ENCODE assay signal across 22 cellular contexts in the genomic region with DNA sequence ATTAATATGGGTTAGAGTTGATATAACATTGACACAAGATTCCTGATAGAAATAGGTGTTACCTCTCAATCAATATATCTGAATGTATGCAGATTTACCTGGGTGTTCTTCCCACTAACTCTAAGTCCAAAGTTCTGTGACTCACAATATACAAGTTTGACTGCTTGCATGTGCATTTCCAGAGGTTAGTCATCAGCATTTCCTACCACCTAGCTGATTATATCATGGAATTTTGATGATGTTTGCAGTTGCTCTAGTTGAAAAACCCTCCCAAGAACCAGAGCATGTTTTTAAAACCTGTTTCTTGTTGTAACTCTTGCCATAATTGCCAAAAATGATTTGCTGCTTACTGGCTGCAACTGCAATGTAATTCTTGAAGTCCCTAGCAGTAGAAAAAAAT. TPM values are rescaled to one million over a fixed set of nuclear protein-coding genes. Genes with fewer than 3 reads are reported as not detected.
DNase-seq lines count a peak whose midpoint lies in the region; ATAC-seq, FAIRE-seq and TF ChIP-seq lines count a peak whose summit lies in the region.
"Had no signal": no experiment of that assay in that cellular context is flagged by ENCODE, and none has a peak within 500 bp of the region (broad histone marks: within the 10 kb centered on the region; RNA-seq: fewer than 3 reads in every experiment).

No MANE protein-coding gene starts in this region.

- TF ChIP-seq POLR2A in A549 (IDR thresholded peaks at IDR 0.05; ENCODE audit: low read length) = no peak

- no peaks in the 10 kb centered on the region for H3K36me3 Mint-ChIP-seq in activated CD8-positive, alpha-beta T cell treated with anti-CD3 and anti-CD28 coated beads for 36 hours (ENCODE audit: low read depth)
- no peaks in the 10 kb centered on the region for H3K36me3 Mint-ChIP-seq in activated T-cell treated with anti-CD3 and anti-CD28 coated beads, Interleukin-2, amount 50 U/mL, for 24 hours (ENCODE audit: low read depth)

- FAIRE-seq in A549 (lab: Jason Lieb, UNC) (no peak), RCC 7860 (lab: Jason Lieb, UNC) (no peak)

- CTCF ChIA-PET in A549 (lab: Yijun Ruan, JAX) = no interaction called here
- CTCF ChIA-PET in activated CD8-positive, alpha-beta T cell treated with anti-CD3 and anti-CD28 coated beads for 36 hours (lab: Charles Lee) = no interaction called here

- no peak overlapping the region for H3K4me3 Mint-ChIP-seq in activated CD8-positive, alpha-beta T cell treated with anti-CD3 and anti-CD28 coated beads for 36 hours
- no peak overlapping the region for H3K4me3 Mint-ChIP-seq in activated T-cell treated with anti-CD3 and anti-CD28 coated beads, Interleukin-2, amount 50 U/mL, for 24 hours
- H3K4me3 Mint-ChIP-seq: activated CD4-positive, alpha-beta T cell treated with anti-CD3 and anti-CD28 coated beads, Interleukin-2, amount 10 ng/mL, durations not matched to agents 7 days and 5 days had no signal

- H3K27me3 Mint-ChIP-seq in activated CD8-positive, alpha-beta T cell treated with anti-CD3 and anti-CD28 coated beads for 36 hours = no peaks in the 10 kb centered on the region
- H3K27me3 Mint-ChIP-seq in activated T-cell treated with anti-CD3 and anti-CD28 coated beads, Interleukin-2, amount 50 U/mL, for 24 hours = no peaks in the 10 kb centered on the region
- H3K27me3 Mint-ChIP-seq: activated CD4-positive, alpha-beta T cell treated with anti-CD3 and anti-CD28 coated beads, Interleukin-2, amount 10 ng/mL, durations not matched to agents 7 days and 5 days had no signal

- no peak overlapping the region for H3K4me2 ChIP-seq in A549

- no peaks in the 10 kb centered on the region for H3K9me3 Mint-ChIP-seq in activated CD8-positive, alpha-beta T cell treated with anti-CD3 and anti-CD28 coated beads for 36 hours
- no peaks in the 10 kb centered on the region for H3K9me3 Mint-ChIP-seq in activated T-cell treated with anti-CD3 and anti-CD28 coated beads, Interleukin-2, amount 50 U/mL, for 24 hours

- H3K27ac ChIP-seq in A549 = no peak overlapping the region

- no peak overlapping the region for H3K4me3 ChIP-seq in A549
- H3K4me3 ChIP-seq: HAP-1 had no signal

- no peak for TF ChIP-seq EP300 in A549 (IDR thresholded peaks at IDR 0.05)

- DNase-seq in A549 (ENCODE audit: low read depth in 1 of 2, low spot score in 1 of 2) (peak in 1 of 2 experiments; percentile 2), RCC 7860 (ENCODE audit: low spot score) (peak; percentile 16), dermis microvascular lymphatic vessel endothelial cell (ENCODE audit: low read depth in 2 of 2) (peak; percentile 12 to 63), kidney tubule cell (ENCODE audit: low spot score) (peak; percentile 81), cardiac septum (ENCODE audit: low spot score) (no peak), EL (no peak)
- DNase-seq in activated CD8-positive, alpha-beta T cell treated with anti-CD3 and anti-CD28 coated beads for 36 hours = no peak
- no peak for DNase-seq in activated T-cell treated with anti-CD3 and anti-CD28 coated beads, Interleukin-2, amount 50 U/mL, for 24 hours
- DNase-seq: activated CD4-positive, alpha-beta T cell treated with anti-CD3 and anti-CD28 coated beads, Interleukin-2, amount 10 ng/mL, durations not matched to agents 7 days and 5 days; activated CD8-positive, alpha-beta memory T cell treated with anti-CD3 and anti-CD28 coated beads, Interleukin-2, amount 50 U/mL, for 4 hours; activated effector memory CD4-positive, alpha-beta T cell treated with Interleukin-2 at 50 U/mL for 16 hours; BE2C; caudate nucleus; COR-L47; NCI-H1417 treated with DMSO at 0.1 percent for 48 hours; NCI-H2107; NCI-H524 treated with DMSO at 0.1 percent for 48 hours; occipital lobe; right cardiac atrium had no signal

- H3K4me1 ChIP-seq in A549 = peaks cover 3% of the 10 kb centered on the region; the same call in 1 of the 3 replicates
- H3K4me1 ChIP-seq: BE2C had no signal

- TF ChIP-seq RAD21 in A549 (conservative IDR thresholded peaks at IDR 0.05 in 1 of 2, IDR thresholded peaks at IDR 0.05 in 1 of 2) = no peak

- no peaks in the 10 kb centered on the region for H3K9me3 ChIP-seq in A549
- H3K9me3 ChIP-seq: BE2C, HAP-1 had no signal

- no peaks in the 10 kb centered on the region for H3K4me1 Mint-ChIP-seq in activated CD8-positive, alpha-beta T cell treated with anti-CD3 and anti-CD28 coated beads for 36 hours (ENCODE audit: low read depth)
- no peaks in the 10 kb centered on the region for H3K4me1 Mint-ChIP-seq in activated T-cell treated with anti-CD3 and anti-CD28 coated beads, Interleukin-2, amount 50 U/mL, for 24 hours (ENCODE audit: low read depth)
- H3K4me1 Mint-ChIP-seq: activated CD4-positive, alpha-beta T cell treated with anti-CD3 and anti-CD28 coated beads, Interleukin-2, amount 10 ng/mL, durations not matched to agents 7 days and 5 days had no signal

- TF ChIP-seq CTCF in A549 (IDR thresholded peaks at IDR 0.05) = no peak
- TF ChIP-seq CTCF in activated CD8-positive, alpha-beta T cell treated with anti-CD3 and anti-CD28 coated beads for 36 hours (IDR thresholded peaks at IDR 0.05) = no peak

- intact Hi-C loops in activated CD8-positive, alpha-beta T cell treated with anti-CD3 and anti-CD28 coated beads for 36 hours (cut with micrococcal nuclease) = no loop called here
- intact Hi-C loops in cardiac septum (cut with DNase I) = no loop called here

- no peak for ATAC-seq in A549
- no peak for ATAC-seq in activated CD8-positive, alpha-beta T cell treated with anti-CD3 and anti-CD28 coated beads for 36 hours
- ATAC-seq: right cardiac atrium, Right ventricle myocardium inferior had no signal

- POLR2A ChIA-PET in A549 (lab: Yijun Ruan, JAX) = no interaction called here
- POLR2A ChIA-PET in activated CD8-positive, alpha-beta T cell treated with anti-CD3 and anti-CD28 coated beads for 36 hours (lab: Charles Lee) = no interaction called here

- H3K27ac Mint-ChIP-seq in activated CD8-positive, alpha-beta T cell treated with anti-CD3 and anti-CD28 coated beads for 36 hours = no peak overlapping the region
- H3K27ac Mint-ChIP-seq in activated T-cell treated with anti-CD3 and anti-CD28 coated beads, Interleukin-2, amount 50 U/mL, for 24 hours = no peak overlapping the region
- H3K27ac Mint-ChIP-seq: activated CD4-positive, alpha-beta T cell treated with anti-CD3 and anti-CD28 coated beads, Interleukin-2, amount 10 ng/mL, durations not matched to agents 7 days and 5 days had no signal

TF ChIP-seq in A549, 52 proteins besides CTCF, POLR2A, EP300 and RAD21:
- TF ChIP-seq FOSB (CRISPR knock-in tag; IDR thresholded peaks at IDR 0.05) = no peak
- peak; percentile 25 for TF ChIP-seq MAFK (IDR thresholded peaks at IDR 0.05; ENCODE audit: partially characterized antibody)
- no peak for TF ChIP-seq JUNB (IDR thresholded peaks at IDR 0.05)

RNA-seq across cellular contexts. Expression of gene DSG1, which starts 15.0 kb away (rescaled TPM):
- not detected in 2 replicates for polyA plus RNA-seq in A549 (2011; rRNA removed)
- not detected in 2 replicates for polyA plus RNA-seq in A549 (2012; cell fraction: cytosol; rRNA removed)
- polyA plus RNA-seq in A549 (2012; cell fraction: nucleus; rRNA removed) = not detected in 2 replicates
- polyA plus RNA-seq in A549 (2017; fragmentation: RNase III; extraction: RNeasy Plus Mini Kit Qiagen cat#74134 plus additional on column Dnase treatment) = not detected in 3 replicates
- not detected in 2 replicates for polyA minus RNA-seq in A549 (2011; rRNA and poly(A)+ RNA removed)
- total RNA-seq in dermis microvascular lymphatic vessel endothelial cell = not detected in 2 replicates
- not detected for total RNA-seq in activated CD8-positive, alpha-beta T cell treated with anti-CD3 and anti-CD28 coated beads for 36 hours
- 0.89 TPM for total RNA-seq in cardiac septum
- total RNA-seq: A172; activated CD4-positive, alpha-beta T cell treated with anti-CD3 and anti-CD28 coated beads, Interleukin-2, amount 10 ng/mL, durations not matched to agents 7 days and 5 days had no signal

Comparison
In these comparisons a context has a peak if more than half of its experiments do, and no peak if none do; other contexts are left out.
1. DNase-seq: peak in RCC 7860 (single experiment), dermis microvascular lymphatic vessel endothelial cell (2 of 2) and kidney tubule cell (single experiment); none in activated CD8-positive, alpha-beta T cell treated with anti-CD3 and anti-CD28 coated beads for 36 hours (single experiment), cardiac septum (single experiment), EL (single experiment) and activated T-cell treated with anti-CD3 and anti-CD28 coated beads, Interleukin-2, amount 50 U/mL, for 24 hours (single experiment).